ENCODE assay signal across 8 cellular contexts in the genomic region with DNA sequence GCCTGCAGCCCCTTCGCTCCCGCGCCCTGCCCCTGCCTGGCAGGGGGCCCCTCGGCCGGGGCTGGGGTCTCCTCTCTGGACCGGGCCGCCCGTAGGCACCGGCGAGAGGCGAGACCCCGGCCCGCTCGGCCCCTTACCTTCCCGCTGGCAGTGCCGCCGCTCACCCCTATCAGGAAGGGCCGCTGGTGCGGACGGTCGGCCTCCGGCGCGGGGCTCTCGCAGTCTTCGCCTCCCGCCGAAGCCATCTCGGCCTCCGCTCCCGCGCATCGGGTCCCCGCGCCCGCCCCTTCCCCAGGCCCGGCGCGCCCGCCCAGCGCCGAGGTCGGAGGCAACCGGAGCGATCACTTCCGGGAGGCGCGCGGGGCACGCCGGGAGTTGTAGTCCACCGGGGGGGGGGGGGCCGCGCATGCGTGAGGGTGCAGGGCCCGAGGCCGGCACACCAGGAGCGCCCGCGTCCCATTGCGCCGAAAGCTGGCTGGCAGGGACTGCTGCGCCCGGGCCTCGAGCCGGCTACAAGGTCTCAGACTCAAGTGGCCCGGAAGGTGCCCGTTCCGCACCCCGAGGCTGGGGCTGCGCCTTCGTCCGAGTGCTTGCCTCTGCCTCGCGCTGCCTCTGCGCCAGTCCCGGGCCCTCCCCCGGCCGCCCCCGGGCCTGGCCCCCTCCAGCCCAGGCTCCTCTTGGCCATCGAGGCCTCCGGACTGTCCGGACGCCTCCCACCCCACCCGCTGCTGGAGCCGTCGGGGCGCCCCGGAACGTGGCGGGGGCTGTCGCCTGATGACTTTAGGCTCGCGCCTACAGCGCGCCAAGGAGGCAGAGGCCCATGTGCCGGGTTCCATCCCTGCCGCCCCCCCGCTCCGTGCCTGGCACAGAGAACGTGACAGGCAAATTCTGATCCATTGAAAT. TPM values are rescaled to one million over a fixed set of nuclear protein-coding genes. Genes with fewer than 3 reads are reported as not detected.
DNase-seq lines count a peak whose midpoint lies in the region; ATAC-seq and TF ChIP-seq lines count a peak whose summit lies in the region.

A gene (minus strand): TSS at position 334 of the 903 bp plus-strand sequence. CDS start 89 bp downstream, at position 245.

- H3K27ac ChIP-seq in 22Rv1 (peak within 1 kb of the TSS; percentile 76), VCaP (peak within 1 kb of the TSS; percentile 86), skeletal muscle tissue (ENCODE audit: low read depth, low read length) (peak within 1 kb of the TSS; percentile 56)

- in situ Hi-C loops in T47D (cut with HindIII; ENCODE audit: low pct_unique_long_range_greater_than_20kb, low sequenced_read_pairs), result no loop called here

- TF ChIP-seq CTCF in 22Rv1 (IDR thresholded peaks at IDR 0.05) (peak; percentile 18), VCaP (conservative IDR thresholded peaks at IDR 0.05) (no peak)

- peak; percentile 94 for DNase-seq in NCI-H2171 (lab: John Stamatoyannopoulos, UW)
- DNase-seq in T47D (ENCODE audit: low read depth in 1 of 2, low spot score in 1 of 2), result peak; percentile 90 to 96

- no peaks in the 10 kb centered on the region for H3K9me3 ChIP-seq in iPS-18c (ENCODE audit: control insufficient read depth, insufficient read depth, low read length)
- H3K9me3 ChIP-seq in skeletal muscle tissue (ENCODE audit: control insufficient read depth in 3 of 3, low read length in 3 of 3), result no peaks in the 10 kb centered on the region

- peaks cover 20 to 34% (median 28%) of the 10 kb centered on the region in 3 donors for H3K36me3 ChIP-seq in skeletal muscle tissue (ENCODE audit: control insufficient read depth in 3 of 3, insufficient read depth in 3 of 3, low read length in 3 of 3)

- peaks cover 9 to 17% (median 11%) of the 10 kb centered on the region in 3 donors for H3K4me1 ChIP-seq in skeletal muscle tissue (ENCODE audit: control insufficient read depth in 3 of 3, insufficient read depth in 3 of 3, low read length in 3 of 3)

- H3K9ac ChIP-seq in skeletal muscle tissue (ENCODE audit: low read depth in 1 of 3, low read length in 3 of 3), result peak within 1 kb of the TSS; percentile 79 to 92 (median 85)

- peak within 1 kb of the TSS; percentile 81 for H3K4me3 ChIP-seq in iPS-18c (ENCODE audit: insufficient read depth, low read depth, low read length)
- H3K4me3 ChIP-seq in skeletal muscle tissue (ENCODE audit: low read length in 3 of 3), result peak within 1 kb of the TSS; percentile 82 to 85 (median 84)

- H3K27me3 ChIP-seq in skeletal muscle tissue (ENCODE audit: control insufficient read depth in 3 of 3, insufficient read depth in 3 of 3, low read length in 3 of 3), result no peaks in the 10 kb centered on the region

- ATAC-seq in GM18517 (IDR thresholded peaks at IDR 0.05; ENCODE audit: unreplicated experiment) (peak; percentile 77), HG03045 (IDR thresholded peaks at IDR 0.05; ENCODE audit: unreplicated experiment) (peak; percentile 80)

RNA-seq across cellular contexts. Expression of the gene that starts here (rescaled TPM):
- 9.4 TPM for total RNA-seq in skeletal muscle tissue

Comparison
In these comparisons a context has a peak if more than half of its experiments do, and no peak if none do; other contexts are left out.
1. Peak in every context shown above with its lines: DNase-seq, ATAC-seq, H3K4me3 ChIP-seq and H3K27ac ChIP-seq.